Comparison of ENCODE assay signal across 32 cellular contexts in the genomic region with DNA sequence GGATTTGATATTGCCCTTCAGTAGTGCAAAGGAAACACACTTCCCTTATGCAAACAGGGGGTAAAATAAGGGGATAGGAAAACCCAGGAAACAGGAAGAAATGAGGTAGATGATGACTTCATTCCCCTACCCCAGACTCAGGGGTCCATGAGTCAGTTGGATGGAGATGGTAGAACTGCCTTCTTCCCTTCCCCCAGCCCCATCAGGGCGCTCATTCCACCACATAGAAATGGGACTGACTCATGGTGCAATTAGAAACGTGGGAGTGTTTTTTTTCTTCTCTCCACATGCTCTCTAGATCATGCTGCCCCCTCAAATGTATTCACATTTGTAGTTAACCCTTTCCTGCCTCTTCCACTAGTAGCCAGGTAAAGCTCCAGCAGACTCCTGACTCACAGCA. TPM values are rescaled to one million over a fixed set of nuclear protein-coding genes. Genes with fewer than 3 reads are reported as not detected.
DNase-seq lines count a peak whose midpoint lies in the region; ATAC-seq, FAIRE-seq and TF ChIP-seq lines count a peak whose summit lies in the region.
"Had no signal": no experiment of that assay in that cellular context is flagged by ENCODE, and none has a peak within 500 bp of the region (broad histone marks: within the 10 kb centered on the region; RNA-seq: fewer than 3 reads in every experiment).

No MANE protein-coding gene starts in this region.

- peaks cover 0 to 6% (median 2%) of the 10 kb centered on the region in 4 donors for H3K27me3 ChIP-seq in pancreas
- H3K27me3 ChIP-seq: ascending aorta, BE2C, colonic mucosa, right lobe of liver had no signal

- FAIRE-seq in pancreas (lab: Jason Lieb, UNC), result no peak
- FAIRE-seq: endometrium, GM19239, RCC 7860 had no signal

- intact Hi-C loops in pancreas (cut with DNase I), result no loop called here
- intact Hi-C loops in posterior cingulate gyrus (cut with DNase I), result no loop called here

- WGBS in pancreas, 2 donors, result 35 to 41% methylated on average over 2 of the region's 2 CpGs

- H3K4me1 ChIP-seq in pancreas, result no peaks in the 10 kb centered on the region
- H3K4me1 ChIP-seq: ascending aorta, BE2C, colonic mucosa, left ventricle myocardium inferior, right lobe of liver, stomach had no signal

- peak; percentile 6 for DNase-seq in GM03348 (ENCODE audit: low spot score)
- peak; percentile 22 for DNase-seq in SW480 (ENCODE audit: low spot score)
- DNase-seq in fibroblast of pulmonary artery (ENCODE audit: low read depth), result peak; percentile 0
- peak; percentile 43 for DNase-seq in skeletal muscle cell (ENCODE audit: low read depth)
- no peak for DNase-seq in pancreas
- no peak for DNase-seq in left lobe of liver (ENCODE audit: low spot score)
- no peak for DNase-seq in posterior cingulate gyrus
- DNase-seq: activated CD4-positive, CD25-positive, alpha-beta regulatory T cell; activated CD8-positive, alpha-beta T cell treated with anti-CD3 and anti-CD28 coated beads for 36 hours; activated naive CD4-positive, alpha-beta T cell treated with Interleukin-2 at 50 U/mL for 16 hours; activated T-cell treated with anti-CD3 and anti-CD28 coated beads, Interleukin-2, amount 50 U/mL, for 24 hours; BE2C; colonic mucosa; foreskin melanocyte; GDM1; H9; Karpas-422; left ventricle myocardium inferior; NCI-H1105; NCI-H2081; NCI-H446 treated with DMSO at 0.1 percent for 48 hours; NK-92 treated with Interleukin-12 subunit alpha and Interleukin-12 subunit beta, amount 100 ng/mL, for 24 hours; occipital lobe; right lobe of liver; SK-N-SH; stimulated activated CD4-positive, alpha-beta T cell treated with anti-CD3 and anti-CD28 coated beads, Interleukin-1b, Interleukin-23, amount 100 ng/mL, for 48 hours; stomach had no signal

- no peak overlapping the region for H3K4me3 ChIP-seq in fibroblast of pulmonary artery (replicated peaks; ENCODE audit: low read depth, low read length)
- no peak overlapping the region for H3K4me3 ChIP-seq in skeletal muscle cell (ENCODE audit: low read depth, low read length)
- H3K4me3 ChIP-seq in pancreas, result no peak overlapping the region
- H3K4me3 ChIP-seq: ascending aorta, colonic mucosa, left ventricle myocardium inferior, right lobe of liver, stomach had no signal

- no peak for ATAC-seq in pancreas
- ATAC-seq in left lobe of liver, result no peak
- ATAC-seq in GM19324 (IDR thresholded peaks at IDR 0.05; ENCODE audit: low FRiP score, unreplicated experiment), result no peak
- ATAC-seq: activated CD8-positive, alpha-beta T cell treated with anti-CD3 and anti-CD28 coated beads for 36 hours; right lobe of liver had no signal

- no peaks in the 10 kb centered on the region for H3K9me3 ChIP-seq in pancreas
- H3K9me3 ChIP-seq: ascending aorta, BE2C, colonic mucosa, left ventricle myocardium inferior, right lobe of liver, SK-N-SH, stomach had no signal

- no peak overlapping the region for H3K27ac ChIP-seq in pancreas
- H3K27ac ChIP-seq: ascending aorta, colonic mucosa, left ventricle myocardium inferior, right lobe of liver, stomach had no signal

- TF ChIP-seq CTCF in fibroblast of pulmonary artery (IDR thresholded peaks at IDR 0.05; ENCODE audit: low read length, missing control alignments), result no peak
- no peak for TF ChIP-seq CTCF in pancreas (IDR thresholded peaks at IDR 0.05)

- H3K36me3 ChIP-seq in pancreas, result no peaks in the 10 kb centered on the region
- H3K36me3 ChIP-seq: ascending aorta, BE2C, colonic mucosa, left ventricle myocardium inferior, right lobe of liver, stomach had no signal

RNA-seq across cellular contexts. Expression of a gene that starts 23.1 kb away (rescaled TPM):
- 10 to 100 TPM; 10.6 to 30.0 (median 16.3) TPM for total RNA-seq in pancreas
- 10 to 100 TPM; 12.8 to 34.5 TPM for polyA plus RNA-seq in pancreas
- 2.3 TPM for total RNA-seq in left lobe of liver

RNA-seq across cellular contexts. Expression of a gene that starts 59.8 kb away (rescaled TPM):
- total RNA-seq in pancreas (10 to 100 TPM; 35.9 to 49.9 (median 42.3) TPM), left lobe of liver (21.5 TPM)
- 10 to 100 TPM; 37.4 to 48.7 TPM for polyA plus RNA-seq in pancreas

Comparison
In these comparisons a context has a peak if more than half of its experiments do, and no peak if none do; other contexts are left out.
1. DNase-seq: peak in GM03348 (single experiment), SW480 (single experiment), fibroblast of pulmonary artery (single experiment) and skeletal muscle cell (single experiment); none in pancreas (0 of 6), left lobe of liver (single experiment) and posterior cingulate gyrus (0 of 10).